In the genomic region with DNA sequence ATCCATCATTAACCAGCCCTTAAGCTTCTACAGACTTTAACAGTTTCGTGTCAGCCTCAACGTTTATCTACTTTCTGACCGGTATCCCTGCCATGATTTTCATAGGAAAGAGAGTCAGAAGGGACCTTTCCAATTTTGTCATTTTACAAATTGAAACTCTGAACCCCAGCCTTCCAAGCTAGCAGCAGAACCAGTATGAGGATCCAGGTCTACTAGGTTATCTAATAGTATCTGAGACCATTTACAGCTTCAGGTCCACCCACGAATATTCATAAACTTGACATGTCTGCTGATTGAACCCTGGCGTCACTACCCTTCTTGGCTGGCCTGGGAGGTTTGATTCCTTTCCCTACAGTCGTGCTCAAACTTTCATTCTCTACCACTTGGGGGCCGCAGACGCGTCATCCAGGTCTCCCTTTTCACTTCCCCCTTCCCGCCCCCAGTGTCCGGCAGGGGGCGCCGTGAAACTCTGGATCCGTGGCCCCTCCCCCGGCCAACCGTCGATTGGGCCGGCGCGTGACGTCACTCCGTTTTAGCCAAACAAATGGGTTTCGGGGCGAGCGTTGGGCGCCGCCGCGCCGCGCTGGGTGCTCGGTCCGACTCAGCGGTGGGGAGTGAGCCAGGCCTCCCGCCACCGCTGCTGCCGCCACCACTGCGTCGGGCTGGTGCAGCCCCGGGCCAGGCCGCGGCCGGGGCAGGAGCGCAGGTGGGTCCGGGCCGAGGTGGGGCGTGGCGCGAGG, we compare ENCODE assay signal across 1 cellular context.
A peak's percentile ranks its signal among the peaks of the same experiment; 100 is the strongest.
TF ChIP-seq lines count a peak whose summit lies in the region.

A gene with protein sequence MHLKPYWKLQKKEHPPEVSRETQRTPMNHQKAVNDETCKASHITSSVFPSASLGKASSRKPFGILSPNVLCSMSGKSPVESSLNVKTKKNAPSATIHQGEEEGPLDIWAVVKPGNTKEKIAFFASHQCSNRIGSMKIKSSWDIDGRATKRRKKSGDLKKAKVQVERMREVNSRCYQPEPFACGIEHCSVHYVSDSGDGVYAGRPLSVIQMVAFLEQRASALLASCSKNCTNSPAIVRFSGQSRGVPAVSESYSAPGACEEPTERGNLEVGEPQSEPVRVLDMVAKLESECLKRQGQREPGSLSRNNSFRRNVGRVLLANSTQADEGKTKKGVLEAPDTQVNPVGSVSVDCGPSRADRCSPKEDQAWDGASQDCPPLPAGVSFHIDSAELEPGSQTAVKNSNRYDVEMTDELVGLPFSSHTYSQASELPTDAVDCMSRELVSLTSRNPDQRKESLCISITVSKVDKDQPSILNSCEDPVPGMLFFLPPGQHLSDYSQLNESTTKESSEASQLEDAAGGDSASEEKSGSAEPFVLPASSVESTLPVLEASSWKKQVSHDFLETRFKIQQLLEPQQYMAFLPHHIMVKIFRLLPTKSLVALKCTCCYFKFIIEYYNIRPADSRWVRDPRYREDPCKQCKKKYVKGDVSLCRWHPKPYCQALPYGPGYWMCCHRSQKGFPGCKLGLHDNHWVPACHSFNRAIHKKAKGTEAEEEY (plus strand): TSS at position 590 of the 740 bp plus-strand sequence. CDS start 78,970 bp downstream, outside the sequence.

TF ChIP-seq in HepG2, 621 proteins besides CTCF, POLR2A, EP300 and RAD21 (continued from another document and continues in another):
- TF ChIP-seq DNMT1 (CRISPR knock-in tag; IDR thresholded peaks at IDR 0.05), result no peak
- TF ChIP-seq ZNF296 (CRISPR knock-in tag; conservative IDR thresholded peaks at IDR 0.05), result no peak
- TF ChIP-seq ZNF749 (CRISPR knock-in tag; IDR thresholded peaks at IDR 0.05; ENCODE audit: borderline replicate concordance), result no peak; the same call in 1 of the 2 replicates
- no peak for TF ChIP-seq ZNF781 (CRISPR knock-in tag; IDR thresholded peaks at IDR 0.05; ENCODE audit: borderline replicate concordance, not compliant biosample characterization)
- TF ChIP-seq ATAD3A (CRISPR knock-in tag; IDR thresholded peaks at IDR 0.05), result no peak
- 0 out of 2 replicates have a peak, but pooled peaks have one; percentile 60 for TF ChIP-seq ZNF552 (CRISPR knock-in tag; IDR thresholded peaks at IDR 0.05; ENCODE audit: borderline replicate concordance)
- no peak for TF ChIP-seq ZNF709 (CRISPR knock-in tag; IDR thresholded peaks at IDR 0.05)
- TF ChIP-seq, protein P1, sequence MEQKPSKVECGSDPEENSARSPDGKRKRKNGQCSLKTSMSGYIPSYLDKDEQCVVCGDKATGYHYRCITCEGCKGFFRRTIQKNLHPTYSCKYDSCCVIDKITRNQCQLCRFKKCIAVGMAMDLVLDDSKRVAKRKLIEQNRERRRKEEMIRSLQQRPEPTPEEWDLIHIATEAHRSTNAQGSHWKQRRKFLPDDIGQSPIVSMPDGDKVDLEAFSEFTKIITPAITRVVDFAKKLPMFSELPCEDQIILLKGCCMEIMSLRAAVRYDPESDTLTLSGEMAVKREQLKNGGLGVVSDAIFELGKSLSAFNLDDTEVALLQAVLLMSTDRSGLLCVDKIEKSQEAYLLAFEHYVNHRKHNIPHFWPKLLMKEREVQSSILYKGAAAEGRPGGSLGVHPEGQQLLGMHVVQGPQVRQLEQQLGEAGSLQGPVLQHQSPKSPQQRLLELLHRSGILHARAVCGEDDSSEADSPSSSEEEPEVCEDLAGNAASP (CRISPR knock-in tag; IDR thresholded peaks at IDR 0.05; ENCODE audit: borderline replicate concordance), result peak; percentile 43; the same call in 1 of the 2 replicates
- TF ChIP-seq HNRNPL (IDR thresholded peaks at IDR 0.05; ENCODE audit: low read depth, low read length), result no peak
- no peak for TF ChIP-seq KDM6A (CRISPR knock-in tag; IDR thresholded peaks at IDR 0.05; ENCODE audit: low read depth)
- TF ChIP-seq ZNF282 (IDR thresholded peaks at IDR 0.05; ENCODE audit: partially characterized antibody), result no peak
- TF ChIP-seq RBAK (CRISPR knock-in tag; IDR thresholded peaks at IDR 0.05), result no peak
- no peak for TF ChIP-seq MYNN (CRISPR knock-in tag; IDR thresholded peaks at IDR 0.05; ENCODE audit: low read depth)
- peak; percentile 43 for TF ChIP-seq TBL1XR1 (IDR thresholded peaks at IDR 0.05; ENCODE audit: borderline replicate concordance, low read length, partially characterized antibody)
- 0 out of 2 replicates have a peak, but pooled peaks have one; percentile 22 for TF ChIP-seq ZBTB7B (CRISPR knock-in tag; IDR thresholded peaks at IDR 0.05)
- no peak for TF ChIP-seq ZNF235 (CRISPR knock-in tag; IDR thresholded peaks at IDR 0.05; ENCODE audit: borderline replicate concordance)
- no peak for TF ChIP-seq ZFP36L2 (CRISPR knock-in tag; IDR thresholded peaks at IDR 0.05)
- peak; percentile 27; the same call in 1 of the 2 replicates for TF ChIP-seq SIX4 (CRISPR knock-in tag; IDR thresholded peaks at IDR 0.05)
- peak; percentile 59; the same call in 1 of the 2 replicates for TF ChIP-seq ZMYM3 (CRISPR knock-in tag; IDR thresholded peaks at IDR 0.05)
- TF ChIP-seq ZNF569 (CRISPR knock-in tag; IDR thresholded peaks at IDR 0.05; ENCODE audit: borderline replicate concordance), result no peak
- TF ChIP-seq ZNF777 (CRISPR knock-in tag; IDR thresholded peaks at IDR 0.05), result peak; percentile 85
- TF ChIP-seq, protein P2, sequence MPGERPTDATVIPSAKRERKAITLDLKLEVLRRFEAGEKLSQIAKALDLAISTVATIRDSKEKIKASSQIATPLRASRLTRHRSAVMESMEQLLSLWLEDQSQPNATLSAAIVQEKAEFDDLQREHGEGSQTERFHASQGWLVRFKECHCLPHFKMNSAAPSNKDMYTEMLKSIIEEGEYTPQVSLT (CRISPR knock-in tag; IDR thresholded peaks at IDR 0.05; ENCODE audit: borderline replicate concordance, low read depth), result no peak
- TF ChIP-seq, protein P3, sequence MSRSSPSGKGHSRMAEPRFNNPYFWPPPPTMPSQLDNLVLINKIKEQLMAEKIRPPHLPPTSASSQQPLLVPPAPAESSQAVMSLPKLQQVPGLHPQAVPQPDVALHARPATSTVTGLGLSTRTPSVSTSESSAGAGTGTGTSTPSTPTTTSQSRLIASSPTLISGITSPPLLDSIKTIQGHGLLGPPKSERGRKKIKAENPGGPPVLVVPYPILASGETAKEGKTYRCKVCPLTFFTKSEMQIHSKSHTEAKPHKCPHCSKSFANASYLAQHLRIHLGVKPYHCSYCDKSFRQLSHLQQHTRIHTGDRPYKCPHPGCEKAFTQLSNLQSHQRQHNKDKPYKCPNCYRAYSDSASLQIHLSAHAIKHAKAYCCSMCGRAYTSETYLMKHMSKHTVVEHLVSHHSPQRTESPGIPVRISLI (CRISPR knock-in tag; IDR thresholded peaks at IDR 0.05; ENCODE audit: borderline replicate concordance), result peak; percentile 43; the same call in 1 of the 2 replicates
- no peak for TF ChIP-seq NFKBIZ (CRISPR knock-in tag; IDR thresholded peaks at IDR 0.05)
- no peak for TF ChIP-seq ZNF713 (CRISPR knock-in tag; IDR thresholded peaks at IDR 0.05)
- TF ChIP-seq MATR3 (CRISPR knock-in tag; IDR thresholded peaks at IDR 0.05), result no peak
- TF ChIP-seq NR1H2 (CRISPR knock-in tag; IDR thresholded peaks at IDR 0.05; ENCODE audit: borderline replicate concordance, low read depth), result no peak
- peak; percentile 59 for TF ChIP-seq PHF8 (CRISPR knock-in tag; IDR thresholded peaks at IDR 0.05)
- peak; percentile 13; the same call in 1 of the 2 replicates for TF ChIP-seq PITX1 (CRISPR knock-in tag; IDR thresholded peaks at IDR 0.05)
- TF ChIP-seq, protein P4, sequence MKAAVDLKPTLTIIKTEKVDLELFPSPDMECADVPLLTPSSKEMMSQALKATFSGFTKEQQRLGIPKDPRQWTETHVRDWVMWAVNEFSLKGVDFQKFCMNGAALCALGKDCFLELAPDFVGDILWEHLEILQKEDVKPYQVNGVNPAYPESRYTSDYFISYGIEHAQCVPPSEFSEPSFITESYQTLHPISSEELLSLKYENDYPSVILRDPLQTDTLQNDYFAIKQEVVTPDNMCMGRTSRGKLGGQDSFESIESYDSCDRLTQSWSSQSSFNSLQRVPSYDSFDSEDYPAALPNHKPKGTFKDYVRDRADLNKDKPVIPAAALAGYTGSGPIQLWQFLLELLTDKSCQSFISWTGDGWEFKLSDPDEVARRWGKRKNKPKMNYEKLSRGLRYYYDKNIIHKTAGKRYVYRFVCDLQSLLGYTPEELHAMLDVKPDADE (CRISPR knock-in tag; IDR thresholded peaks at IDR 0.05), result no peak
- 0 out of 2 replicates have a peak, but pooled peaks have one; percentile 38 for TF ChIP-seq ZNF589 (CRISPR knock-in tag; conservative IDR thresholded peaks at IDR 0.05)
- TF ChIP-seq MAFF (IDR thresholded peaks at IDR 0.05; ENCODE audit: low read depth, low read length), result no peak
- TF ChIP-seq, protein P5, sequence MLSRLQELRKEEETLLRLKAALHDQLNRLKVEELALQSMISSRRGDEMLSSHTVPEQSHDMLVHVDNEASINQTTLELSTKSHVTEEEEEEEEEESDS (CRISPR knock-in tag; IDR thresholded peaks at IDR 0.05; ENCODE audit: borderline replicate concordance), result no peak
- peak; percentile 78; the same call in 1 of the 2 replicates for TF ChIP-seq JUN (CRISPR knock-in tag; IDR thresholded peaks at IDR 0.05)
- no peak for TF ChIP-seq ZNF3 (CRISPR knock-in tag; IDR thresholded peaks at IDR 0.05)
- no peak for TF ChIP-seq MED13 (CRISPR knock-in tag; IDR thresholded peaks at IDR 0.05)
- TF ChIP-seq RFXANK (CRISPR knock-in tag; IDR thresholded peaks at IDR 0.05), result peak; percentile 79; the same call in 1 of the 2 replicates
- TF ChIP-seq GLI4 (CRISPR knock-in tag; IDR thresholded peaks at IDR 0.05; ENCODE audit: borderline replicate concordance), result no peak
- TF ChIP-seq ATM (IDR thresholded peaks at IDR 0.05; ENCODE audit: borderline replicate concordance), result no peak
- TF ChIP-seq, protein P6, sequence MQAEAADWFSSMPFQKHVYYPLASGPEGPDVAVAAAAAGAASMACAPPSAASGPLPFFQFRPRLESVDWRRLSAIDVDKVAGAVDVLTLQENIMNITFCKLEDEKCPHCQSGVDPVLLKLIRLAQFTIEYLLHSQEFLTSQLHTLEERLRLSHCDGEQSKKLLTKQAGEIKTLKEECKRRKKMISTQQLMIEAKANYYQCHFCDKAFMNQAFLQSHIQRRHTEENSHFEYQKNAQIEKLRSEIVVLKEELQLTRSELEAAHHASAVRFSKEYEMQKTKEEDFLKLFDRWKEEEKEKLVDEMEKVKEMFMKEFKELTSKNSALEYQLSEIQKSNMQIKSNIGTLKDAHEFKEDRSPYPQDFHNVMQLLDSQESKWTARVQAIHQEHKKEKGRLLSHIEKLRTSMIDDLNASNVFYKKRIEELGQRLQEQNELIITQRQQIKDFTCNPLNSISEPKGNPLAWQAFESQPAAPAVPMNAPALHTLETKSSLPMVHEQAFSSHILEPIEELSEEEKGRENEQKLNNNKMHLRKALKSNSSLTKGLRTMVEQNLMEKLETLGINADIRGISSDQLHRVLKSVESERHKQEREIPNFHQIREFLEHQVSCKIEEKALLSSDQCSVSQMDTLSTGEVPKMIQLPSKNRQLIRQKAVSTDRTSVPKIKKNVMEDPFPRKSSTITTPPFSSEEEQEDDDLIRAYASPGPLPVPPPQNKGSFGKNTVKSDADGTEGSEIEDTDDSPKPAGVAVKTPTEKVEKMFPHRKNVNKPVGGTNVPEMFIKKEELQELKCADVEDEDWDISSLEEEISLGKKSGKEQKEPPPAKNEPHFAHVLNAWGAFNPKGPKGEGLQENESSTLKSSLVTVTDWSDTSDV (CRISPR knock-in tag; IDR thresholded peaks at IDR 0.05), result no peak; the same call in 1 of the 2 replicates
- TF ChIP-seq, protein P7, sequence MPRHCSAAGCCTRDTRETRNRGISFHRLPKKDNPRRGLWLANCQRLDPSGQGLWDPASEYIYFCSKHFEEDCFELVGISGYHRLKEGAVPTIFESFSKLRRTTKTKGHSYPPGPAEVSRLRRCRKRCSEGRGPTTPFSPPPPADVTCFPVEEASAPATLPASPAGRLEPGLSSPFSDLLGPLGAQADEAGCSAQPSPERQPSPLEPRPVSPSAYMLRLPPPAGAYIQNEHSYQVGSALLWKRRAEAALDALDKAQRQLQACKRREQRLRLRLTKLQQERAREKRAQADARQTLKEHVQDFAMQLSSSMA (CRISPR knock-in tag; IDR thresholded peaks at IDR 0.05), result no peak; the same call in 1 of the 2 replicates
- TF ChIP-seq CEBPB (IDR thresholded peaks at IDR 0.05; ENCODE audit: borderline replicate concordance, low read depth, low read length), result no peak
- no peak for TF ChIP-seq ZSCAN22 (CRISPR knock-in tag; IDR thresholded peaks at IDR 0.05)
- TF ChIP-seq RFXAP (CRISPR knock-in tag; IDR thresholded peaks at IDR 0.05; ENCODE audit: borderline replicate concordance), result peak; percentile 77; the same call in 1 of the 2 replicates
- TF ChIP-seq ZFYVE20 (CRISPR knock-in tag; IDR thresholded peaks at IDR 0.05; ENCODE audit: borderline replicate concordance, low read depth), result no peak
